8 cellular contexts compared by ENCODE assay signal in genomic region chr12:47964102-47964723, GRCh38. TPM values are rescaled to one million over a fixed set of nuclear protein-coding genes. Genes with fewer than 3 reads are reported as not detected.
DNase-seq lines count a peak whose midpoint lies in the region; ATAC-seq and TF ChIP-seq lines count a peak whose summit lies in the region.

No MANE protein-coding gene starts in this region.

- peaks cover 33% of the 10 kb centered on the region for H3K4me1 Mint-ChIP-seq in activated CD8-positive, alpha-beta memory T cell treated with anti-CD3 and anti-CD28 coated beads, Interleukin-2, amount 10 ng/mL, durations not matched to agents 7 days and 5 days
- H3K4me1 Mint-ChIP-seq in mesothelial cell of epicardium = peaks cover 31% of the 10 kb centered on the region

- peak overlapping the region; percentile 64 for H3K4me3 ChIP-seq in NT2/D1 (ENCODE audit: insufficient read length, low read depth)
- H3K4me3 ChIP-seq in choroid plexus epithelial cell (ENCODE audit: low read depth, low read length) = peak overlapping the region; percentile 88
- H3K4me3 ChIP-seq in vagina = peak overlapping the region; percentile 74 to 91

- H3K4me1 ChIP-seq in NT2/D1 (ENCODE audit: insufficient read depth, insufficient read length) (no peaks in the 10 kb centered on the region), vagina (no peaks in the 10 kb centered on the region)

- peak; percentile 46 for DNase-seq in activated CD8-positive, alpha-beta memory T cell treated with anti-CD3 and anti-CD28 coated beads, Interleukin-2, amount 10 ng/mL, durations not matched to agents 7 days and 5 days
- no peak for DNase-seq in activated CD8-positive, alpha-beta memory T cell treated with anti-CD3 and anti-CD28 coated beads for 24 hours
- no peak for DNase-seq in NT2/D1 (ENCODE audit: low read depth, low spot score)
- DNase-seq in choroid plexus epithelial cell (ENCODE audit: low read depth) = peak; percentile 22
- no peak for DNase-seq in mesothelial cell of epicardium (ENCODE audit: low spot score in 2 of 2, unreplicated experiment in 2 of 2)
- DNase-seq in vagina (ENCODE audit: extremely low spot score in 2 of 2) = no peak
- DNase-seq in GM10248 (ENCODE audit: extremely low spot score) = no peak
- no peak for DNase-seq in GDM1 (lab: John Stamatoyannopoulos, UW)

- TF ChIP-seq CTCF in choroid plexus epithelial cell (conservative IDR thresholded peaks at IDR 0.05; ENCODE audit: low read depth, low read length) (no peak), mesothelial cell of epicardium (IDR thresholded peaks at IDR 0.05; ENCODE audit: unreplicated experiment) (no peak), vagina (IDR thresholded peaks at IDR 0.05) (no peak), GM10248 (IDR thresholded peaks at IDR 0.05; ENCODE audit: control extremely low read depth, extremely low read depth, low read depth, missing control alignments) (no peak)

- H3K27me3 Mint-ChIP-seq in activated CD8-positive, alpha-beta memory T cell treated with anti-CD3 and anti-CD28 coated beads, Interleukin-2, amount 10 ng/mL, durations not matched to agents 7 days and 5 days = peaks cover 38% of the 10 kb centered on the region
- H3K27me3 Mint-ChIP-seq in mesothelial cell of epicardium (ENCODE audit: low read depth) = no peaks in the 10 kb centered on the region

- H3K4me3 Mint-ChIP-seq in activated CD8-positive, alpha-beta memory T cell treated with anti-CD3 and anti-CD28 coated beads, Interleukin-2, amount 10 ng/mL, durations not matched to agents 7 days and 5 days = peak overlapping the region; percentile 94
- H3K4me3 Mint-ChIP-seq in mesothelial cell of epicardium = peak overlapping the region; percentile 99

- H3K27ac ChIP-seq in vagina = peak overlapping the region; percentile 71

- peaks cover 51% of the 10 kb centered on the region for H3K27me3 ChIP-seq in NT2/D1 (ENCODE audit: insufficient read depth, insufficient read length)
- no peaks in the 10 kb centered on the region for H3K27me3 ChIP-seq in vagina

- H3K9me3 Mint-ChIP-seq in activated CD8-positive, alpha-beta memory T cell treated with anti-CD3 and anti-CD28 coated beads, Interleukin-2, amount 10 ng/mL, durations not matched to agents 7 days and 5 days (ENCODE audit: low read depth) = no peaks in the 10 kb centered on the region
- H3K9me3 Mint-ChIP-seq in mesothelial cell of epicardium = peaks cover 9% of the 10 kb centered on the region

- no peak for TF ChIP-seq POLR2A in vagina (IDR thresholded peaks at IDR 0.05)

- H3K9ac ChIP-seq in NT2/D1 (ENCODE audit: insufficient read length, low read depth) = peak overlapping the region; percentile 84

- no peak for ATAC-seq in activated CD8-positive, alpha-beta memory T cell treated with anti-CD3 and anti-CD28 coated beads, Interleukin-2, amount 10 ng/mL, durations not matched to agents 7 days and 5 days

- peaks cover 16% of the 10 kb centered on the region for H3K36me3 ChIP-seq in NT2/D1 (ENCODE audit: insufficient read depth, insufficient read length, low read length)
- H3K36me3 ChIP-seq in vagina = no peaks in the 10 kb centered on the region

- CTCF ChIA-PET in activated CD8-positive, alpha-beta memory T cell treated with anti-CD3 and anti-CD28 coated beads, Interleukin-2, amount 10 ng/mL, durations not matched to agents 7 days and 5 days (lab: Charles Lee) = interaction anchor here (0.7 to 4.2 kb wide), 31 partner anchors 10 to 654 kb away, joined by 3 to 30 read pairs (median 5); partner anchors contain the start of genes ASB8, CCDC184 and VDR
- CTCF ChIA-PET in GM10248 (lab: Yijun Ruan, JAX) = interaction anchor here (0.7 to 5.9 kb wide), 36 partner anchors 11 to 309 kb away, joined by 3 to 33 read pairs (median 4); partner anchors contain the start of gene VDR

- H3K27ac Mint-ChIP-seq in activated CD8-positive, alpha-beta memory T cell treated with anti-CD3 and anti-CD28 coated beads, Interleukin-2, amount 10 ng/mL, durations not matched to agents 7 days and 5 days = peak overlapping the region; percentile 83
- peak overlapping the region; percentile 97 for H3K27ac Mint-ChIP-seq in mesothelial cell of epicardium

- H3K36me3 Mint-ChIP-seq in activated CD8-positive, alpha-beta memory T cell treated with anti-CD3 and anti-CD28 coated beads, Interleukin-2, amount 10 ng/mL, durations not matched to agents 7 days and 5 days = peaks cover 44% of the 10 kb centered on the region
- H3K36me3 Mint-ChIP-seq in mesothelial cell of epicardium = peaks cover 12% of the 10 kb centered on the region

- H3K9me3 ChIP-seq in NT2/D1 (ENCODE audit: insufficient read depth, low read length) (peaks cover 25% of the 10 kb centered on the region), vagina (no peaks in the 10 kb centered on the region)

- POLR2A ChIA-PET in GM10248 (lab: Yijun Ruan, JAX) = interaction anchor here (0.6 kb wide), 1 partner anchor 701 kb away, joined by 18 read pairs; no protein-coding TSS in a partner anchor

- intact Hi-C loops in vagina (cut with DNase I) = no loop called here

RNA-seq across cellular contexts. Expression of gene TMEM106C, which starts 0.8 kb away (rescaled TPM):
- 100 to 1,000 TPM; 162 to 174 TPM for total RNA-seq in activated CD8-positive, alpha-beta memory T cell treated with anti-CD3 and anti-CD28 coated beads, Interleukin-2, amount 10 ng/mL, durations not matched to agents 7 days and 5 days
- total RNA-seq in mesothelial cell of epicardium = 73.7 to 83.1 TPM (median 80.1 TPM) in 3 replicates
- total RNA-seq in vagina = 25.3 TPM

RNA-seq across cellular contexts. Expression of gene COL2A1, which starts 40.1 kb away (rescaled TPM):
- under 1 TPM in 1 of 2 experiments, not detected in 1; 0.33 TPM for total RNA-seq in activated CD8-positive, alpha-beta memory T cell treated with anti-CD3 and anti-CD28 coated beads, Interleukin-2, amount 10 ng/mL, durations not matched to agents 7 days and 5 days
- total RNA-seq in mesothelial cell of epicardium = 70.9 to 86.4 TPM (median 80.6 TPM) in 3 replicates
- total RNA-seq in vagina = not detected

RNA-seq across cellular contexts. Expression of gene VDR, which starts 59.4 kb away (rescaled TPM):
- total RNA-seq in activated CD8-positive, alpha-beta memory T cell treated with anti-CD3 and anti-CD28 coated beads, Interleukin-2, amount 10 ng/mL, durations not matched to agents 7 days and 5 days = 10 to 100 TPM; 34.9 to 69.8 TPM
- total RNA-seq in mesothelial cell of epicardium (0.36 to 0.54 TPM (median 0.51 TPM) in 3 replicates), vagina (23.6 TPM)

Comparison
In these comparisons a context has a peak if more than half of its experiments do, and no peak if none do; other contexts are left out.
1. DNase-seq: peak in activated CD8-positive, alpha-beta memory T cell treated with anti-CD3 and anti-CD28 coated beads, Interleukin-2, amount 10 ng/mL, durations not matched to agents 7 days and 5 days (single experiment) and choroid plexus epithelial cell (single experiment); none in activated CD8-positive, alpha-beta memory T cell treated with anti-CD3 and anti-CD28 coated beads for 24 hours (single experiment), NT2/D1 (single experiment), mesothelial cell of epicardium (0 of 2), vagina (0 of 2), GM10248 (single experiment) and GDM1 (single experiment).
2. RNA of gene COL2A1, which starts 40.1 kb away (total RNA-seq): 70.9 to 86.4 TPM in mesothelial cell of epicardium; 0.33 TPM in activated CD8-positive, alpha-beta memory T cell treated with anti-CD3 and anti-CD28 coated beads, Interleukin-2, amount 10 ng/mL, durations not matched to agents 7 days and 5 days and not detected in vagina (single experiment); every median in the first group is over 10 times any median in the second.
3. RNA of gene VDR, which starts 59.4 kb away (total RNA-seq): 34.9 to 69.8 TPM in activated CD8-positive, alpha-beta memory T cell treated with anti-CD3 and anti-CD28 coated beads, Interleukin-2, amount 10 ng/mL, durations not matched to agents 7 days and 5 days and 23.6 TPM in vagina (single experiment); 0.36 to 0.54 TPM in mesothelial cell of epicardium; every median in the first group is over 10 times any median in the second.
4. Peak in every context shown above with its lines, with median percentiles within 50 percentile points of each other: H3K4me3 ChIP-seq.